9 cellular contexts compared by ENCODE assay signal in genomic region chr9:72203205-72203803, GRCh38. TPM values are rescaled to one million over a fixed set of nuclear protein-coding genes. Genes with fewer than 3 reads are reported as not detected.
DNase-seq lines count a peak whose midpoint lies in the region; ATAC-seq and TF ChIP-seq lines count a peak whose summit lies in the region.
"Had no signal": no experiment of that assay in that cellular context is flagged by ENCODE, and none has a peak within 500 bp of the region (broad histone marks: within the 10 kb centered on the region; RNA-seq: fewer than 3 reads in every experiment).

No MANE protein-coding gene starts in this region.

- peak; percentile 1 for DNase-seq in NCI-H1092 treated with DMSO at 0.1 percent for 48 hours (lab: John Stamatoyannopoulos, UW)
- no peak for DNase-seq in NCI-H1092 (lab: John Stamatoyannopoulos, UW)
- peak; percentile 24 for DNase-seq in SK-N-MC (ENCODE audit: low read depth, low spot score)
- peak; percentile 38 for DNase-seq in glomerular visceral epithelial cell (ENCODE audit: extremely low spot score)
- no peak for DNase-seq in NK-92 treated with Interleukin-12 subunit alpha and Interleukin-12 subunit beta, amount 100 ng/mL, for 24 hours (lab: John Stamatoyannopoulos, UW)
- DNase-seq in omental fat pad (ENCODE audit: low spot score) = no peak

- ATAC-seq in GM21360 (IDR thresholded peaks at IDR 0.05; ENCODE audit: unreplicated experiment) (peak; percentile 67), HG03565 (IDR thresholded peaks at IDR 0.05; ENCODE audit: unreplicated experiment) (peak; percentile 55), omental fat pad (ENCODE audit: low FRiP score) (no peak)

- H3K9me3 ChIP-seq in SK-N-MC (ENCODE audit: low read depth, low read length) = no peaks in the 10 kb centered on the region
- H3K9me3 ChIP-seq: BLaER1 treated with 17β-estradiol and CSF1 and Interleukin-3, amounts not matched to agents 10 nM and 100 nM had no signal

- no peak overlapping the region for H3K9ac ChIP-seq in SK-N-MC (ENCODE audit: insufficient read length)
- H3K9ac ChIP-seq: BLaER1 treated with 17β-estradiol and CSF1 and Interleukin-3, amounts not matched to agents 10 nM and 100 nM had no signal

- H3K4me3 ChIP-seq in SK-N-MC = no peak overlapping the region
- H3K4me3 ChIP-seq: BLaER1 treated with 17β-estradiol and CSF1 and Interleukin-3, amounts not matched to agents 10 nM and 100 nM had no signal

- TF ChIP-seq CTCF in omental fat pad (IDR thresholded peaks at IDR 0.05) = no peak

- no peaks in the 10 kb centered on the region for H3K36me3 ChIP-seq in SK-N-MC (ENCODE audit: insufficient read depth, low read length)
- H3K36me3 ChIP-seq: BLaER1 treated with 17β-estradiol and CSF1 and Interleukin-3, amounts not matched to agents 10 nM and 100 nM had no signal

- H3K27ac ChIP-seq in SK-N-MC = no peak overlapping the region
- H3K27ac ChIP-seq: BLaER1 treated with 17β-estradiol and CSF1 and Interleukin-3, amounts not matched to agents 10 nM and 100 nM had no signal

RNA-seq across cellular contexts. Expression of gene GDA, which starts 54.1 kb away (rescaled TPM):
- not detected for total RNA-seq in omental fat pad

Comparison
In these comparisons a context has a peak if more than half of its experiments do, and no peak if none do; other contexts are left out.
1. DNase-seq: peak in NCI-H1092 treated with DMSO at 0.1 percent for 48 hours (single experiment), SK-N-MC (single experiment) and glomerular visceral epithelial cell (single experiment); none in NCI-H1092 (single experiment), NK-92 treated with Interleukin-12 subunit alpha and Interleukin-12 subunit beta, amount 100 ng/mL, for 24 hours (single experiment) and omental fat pad (single experiment).